In genomic region chr4:123233409-123233808, GRCh38 we compare ENCODE assay signal across 19 cellular contexts.
DNase-seq lines count a peak whose midpoint lies in the region; ATAC-seq and TF ChIP-seq lines count a peak whose summit lies in the region.
"Had no signal": no experiment of that assay in that cellular context is flagged by ENCODE, and none has a peak within 500 bp of the region (broad histone marks: within the 10 kb centered on the region; RNA-seq: fewer than 3 reads in every experiment).

No MANE protein-coding gene starts in this region.

- no peaks in the 10 kb centered on the region for H3K27me3 ChIP-seq in Loucy (ENCODE audit: insufficient read depth, low read length, poor library complexity, severe bottlenecking)
- no peaks in the 10 kb centered on the region for H3K27me3 ChIP-seq in fibroblast of lung (ENCODE audit: control insufficient read depth, insufficient read depth, low read length)
- no peaks in the 10 kb centered on the region for H3K27me3 ChIP-seq in thoracic aorta (replicated peaks; ENCODE audit: insufficient read depth)
- H3K27me3 ChIP-seq: BLaER1, gastrocnemius medialis, ovary had no signal

- H3K9ac ChIP-seq in Loucy (ENCODE audit: low read depth, low read length, poor library complexity, severe bottlenecking) (peak overlapping the region; percentile 0), fibroblast of lung (ENCODE audit: insufficient read depth, low read length) (no peak overlapping the region)
- H3K9ac ChIP-seq: BLaER1 had no signal

- no peaks in the 10 kb centered on the region for H4K20me1 ChIP-seq in Loucy (ENCODE audit: insufficient read depth, low read length, poor library complexity, severe bottlenecking)
- no peaks in the 10 kb centered on the region for H4K20me1 ChIP-seq in fibroblast of lung (ENCODE audit: control insufficient read depth, extremely low read depth, insufficient read depth, low read length)
- H4K20me1 ChIP-seq: BLaER1 had no signal

- H3K4me2 ChIP-seq in Loucy (ENCODE audit: low read depth, low read length, poor library complexity, severe bottlenecking) (peak overlapping the region; percentile 16), fibroblast of lung (ENCODE audit: extremely low read depth, insufficient read depth, low read length) (no peak overlapping the region)
- H3K4me2 ChIP-seq: BLaER1 had no signal

- H2AFZ ChIP-seq in Loucy (ENCODE audit: low read length) = no peak overlapping the region
- no peak overlapping the region for H2AFZ ChIP-seq in fibroblast of lung (ENCODE audit: low read length)

- H3K4me3 ChIP-seq in Loucy (ENCODE audit: low read length, poor library complexity, severe bottlenecking) (no peak overlapping the region), fibroblast of lung (replicated peaks in 1 of 4; ENCODE audit: control extremely low read depth in 1 of 4, insufficient read depth in 1 of 4, low read depth in 3 of 4, low read length in 4 of 4) (no peak overlapping the region), thoracic aorta (no peak overlapping the region)
- H3K4me3 ChIP-seq: BLaER1, gastrocnemius medialis, ovary had no signal

- H3K4me1 ChIP-seq in Loucy (ENCODE audit: insufficient read depth, low read length, poor library complexity, severe bottlenecking) (peaks cover 40% of the 10 kb centered on the region), fibroblast of lung (ENCODE audit: control insufficient read depth, extremely low read depth, insufficient read depth, low read length) (peaks cover 2% of the 10 kb centered on the region), thoracic aorta (ENCODE audit: control insufficient read depth in 1 of 2, low read depth in 2 of 2) (peaks cover 44 to 53% of the 10 kb centered on the region in 2 donors)
- H3K4me1 ChIP-seq: gastrocnemius medialis had no signal

- no peak for TF ChIP-seq CTCF in Loucy (conservative IDR thresholded peaks at IDR 0.05; ENCODE audit: low read length)
- TF ChIP-seq CTCF in fibroblast of lung (conservative IDR thresholded peaks at IDR 0.05 in 1 of 2, IDR thresholded peaks at IDR 0.05 in 1 of 2; ENCODE audit: low read depth in 1 of 2, low read length in 2 of 2) = no peak
- TF ChIP-seq CTCF in thoracic aorta (IDR thresholded peaks at IDR 0.05) = no peak

- H3K9me3 ChIP-seq in Loucy (ENCODE audit: insufficient read depth, low read depth, low read length) = no peaks in the 10 kb centered on the region
- no peaks in the 10 kb centered on the region for H3K9me3 ChIP-seq in fibroblast of lung (ENCODE audit: control insufficient read depth, insufficient read depth, low read depth, low read length)
- no peaks in the 10 kb centered on the region for H3K9me3 ChIP-seq in thoracic aorta
- H3K9me3 ChIP-seq: gastrocnemius medialis, ovary had no signal

- DNase-seq in SKM-1 treated with dmso at 0.1 percent for 144 hours (lab: John Stamatoyannopoulos, UW; ENCODE audit: unreplicated experiment) (peak; percentile 49), fibroblast of lung (ENCODE audit: low read depth in 2 of 2) (peak; percentile 9 to 59), thoracic aorta (ENCODE audit: low spot score) (no peak), pons (ENCODE audit: low spot score) (no peak)
- DNase-seq: activated CD4-positive, alpha-beta T cell treated with anti-CD3 and anti-CD28 coated beads for 36 hours; activated effector memory CD4-positive, alpha-beta T cell treated with anti-CD3 and anti-CD28 coated beads, Interleukin-2, amount 50 U/mL, for 16 hours; DMS53; gastrocnemius medialis; GOT3; NCI-H1436; NK-92 treated with Interleukin-12 subunit alpha and Interleukin-12 subunit beta, amount 100 ng/mL, for 24 hours; ovary; Right ventricle myocardium superior; stimulated activated CD4-positive, alpha-beta T cell treated with anti-CD3 and anti-CD28 coated beads, Interleukin-4, amount 100 ng/mL, for 24 hours had no signal

- no peaks in the 10 kb centered on the region for H3F3A ChIP-seq in Loucy (ENCODE audit: low read depth)

- H3K9me2 ChIP-seq in Loucy (replicated peaks; ENCODE audit: low read depth, low read length) = no peaks in the 10 kb centered on the region

- ATAC-seq in thoracic aorta (ENCODE audit: insufficient number of reproducible peaks, low FRiP score, low read depth) (peak; percentile 13), HG03571 (IDR thresholded peaks at IDR 0.05; ENCODE audit: unreplicated experiment) (no peak), HG02852 (IDR thresholded peaks at IDR 0.05; ENCODE audit: unreplicated experiment) (no peak)
- ATAC-seq: activated CD4-positive, alpha-beta T cell treated with anti-CD3 and anti-CD28 coated beads for 36 hours; gastrocnemius medialis; left lobe of liver had no signal

- H3K27ac ChIP-seq in fibroblast of lung (ENCODE audit: insufficient read depth, low read length) (no peak overlapping the region), thoracic aorta (peak overlapping the region; percentile 31 to 54)
- H3K27ac ChIP-seq: BLaER1, gastrocnemius medialis, ovary had no signal

- H3K79me2 ChIP-seq in Loucy (ENCODE audit: insufficient read depth, low read length) = no peaks in the 10 kb centered on the region
- H3K79me2 ChIP-seq in fibroblast of lung (ENCODE audit: control insufficient read depth, insufficient read depth, low read length) = no peaks in the 10 kb centered on the region

- 0 out of 2 replicates have a peak, but pooled peaks cover 5% of the 10 kb centered on the region for H3K36me3 ChIP-seq in Loucy (ENCODE audit: insufficient read depth, low read length)
- H3K36me3 ChIP-seq in fibroblast of lung (ENCODE audit: control insufficient read depth, insufficient read depth, low read length) = no peaks in the 10 kb centered on the region
- H3K36me3 ChIP-seq in thoracic aorta = no peaks in the 10 kb centered on the region
- H3K36me3 ChIP-seq: BLaER1, gastrocnemius medialis, ovary had no signal

Comparison
In these comparisons a context has a peak if more than half of its experiments do, and no peak if none do; other contexts are left out.
1. DNase-seq: peak in SKM-1 treated with dmso at 0.1 percent for 144 hours (single experiment) and fibroblast of lung (2 of 2); none in thoracic aorta (single experiment) and pons (single experiment).